Comparison of ENCODE assay signal across 13 cellular contexts in genomic region chr13:44801990-44802389, GRCh38.
DNase-seq lines count a peak whose midpoint lies in the region; ATAC-seq lines count a peak whose summit lies in the region.
"Had no signal": no experiment of that assay in that cellular context is flagged by ENCODE, and none has a peak within 500 bp of the region (broad histone marks: within the 10 kb centered on the region; RNA-seq: fewer than 3 reads in every experiment).

No MANE protein-coding gene starts in this region.

- ATAC-seq in left colon (peak; percentile 27), GM19395 (IDR thresholded peaks at IDR 0.05; ENCODE audit: unreplicated experiment) (no peak)
- ATAC-seq: T-helper 17 cell had no signal

- DNase-seq in COLO829 (ENCODE audit: low spot score) = peak; percentile 28
- DNase-seq in Kasumi-1 (lab: John Stamatoyannopoulos, UW) = peak; percentile 91 to 93
- DNase-seq in astrocyte of the hippocampus (ENCODE audit: low read depth, low spot score) = peak; percentile 64
- no peak for DNase-seq in left colon
- no peak for DNase-seq in stimulated activated CD4-positive, alpha-beta T cell treated with anti-CD3 and anti-CD28 coated beads, Interleukin-2, amount 100 ng/mL, for 24 hours
- DNase-seq in SW 1271 (lab: John Stamatoyannopoulos, UW) = no peak
- no peak for DNase-seq in SW480 (ENCODE audit: low spot score)
- DNase-seq: foreskin melanocyte, MM.1S, NCI-H748 treated with DMSO at 0.1 percent for 48 hours, retina, T-helper 17 cell had no signal

- intact Hi-C loops in left colon (cut with DNase I, micrococcal nuclease) = no loop called here

Comparison
In these comparisons a context has a peak if more than half of its experiments do, and no peak if none do; other contexts are left out.
1. DNase-seq: peak in COLO829 (single experiment), Kasumi-1 (2 of 2) and astrocyte of the hippocampus (single experiment); none in left colon (0 of 2), stimulated activated CD4-positive, alpha-beta T cell treated with anti-CD3 and anti-CD28 coated beads, Interleukin-2, amount 100 ng/mL, for 24 hours (0 of 2), SW 1271 (0 of 2) and SW480 (single experiment).